8 cellular contexts compared by ENCODE assay signal in the genomic region with DNA sequence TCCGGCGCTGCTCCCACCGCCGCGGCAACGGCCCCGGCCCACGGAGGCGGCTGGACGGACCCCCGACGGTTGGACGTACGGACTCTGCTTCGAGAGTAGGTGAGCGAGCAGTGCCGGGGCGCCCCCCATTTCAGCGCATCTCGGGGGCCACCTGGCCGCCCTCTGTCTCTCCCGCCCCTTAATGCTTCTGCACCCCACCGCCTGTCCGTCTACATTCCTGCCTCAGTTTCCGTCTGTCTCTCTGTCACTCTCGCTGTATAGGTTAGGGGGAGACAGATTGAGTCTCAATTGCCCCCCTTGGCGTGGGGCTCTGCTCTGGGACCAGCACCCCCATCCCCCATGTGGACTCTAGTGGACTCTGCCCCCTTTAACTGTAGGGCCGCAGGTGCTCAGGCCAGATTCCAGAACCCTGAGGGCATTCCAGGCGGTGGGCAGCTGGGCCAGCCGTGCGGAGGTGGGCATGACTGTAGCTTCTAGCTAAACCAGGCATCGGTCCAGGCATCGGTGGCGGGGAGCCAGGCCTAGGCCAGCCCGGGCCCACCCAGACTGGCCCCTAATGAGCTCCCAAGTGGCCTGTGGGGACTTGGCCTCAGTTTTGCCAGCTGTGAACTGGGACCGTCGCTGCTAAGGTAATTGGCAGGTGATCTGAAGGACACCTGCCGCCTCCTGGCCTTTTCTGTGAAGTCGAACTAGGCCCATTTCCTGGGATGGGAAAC. TPM values are rescaled to one million over a fixed set of nuclear protein-coding genes. Genes with fewer than 3 reads are reported as not detected.
A peak's percentile ranks its signal among the peaks of the same experiment; 100 is the strongest.
DNase-seq lines count a peak whose midpoint lies in the region; ATAC-seq and TF ChIP-seq lines count a peak whose summit lies in the region.

No MANE protein-coding gene starts in this region.

- H3K4me3 ChIP-seq in CD8-positive, alpha-beta T cell (ENCODE audit: low read depth, low read length): peak overlapping the region; percentile 83
- peak overlapping the region; percentile 96 for H3K4me3 ChIP-seq in OCI-LY1 (ENCODE audit: low read depth, low read length, poor library complexity, severe bottlenecking)
- H3K4me3 ChIP-seq in effector memory CD4-positive, alpha-beta T cell (ENCODE audit: insufficient read depth, low read depth, low read length, poor library complexity, severe bottlenecking): peak overlapping the region; percentile 67

- no peaks in the 10 kb centered on the region for H3K9me3 Mint-ChIP-seq in CD8-positive, alpha-beta T cell
- H3K9me3 Mint-ChIP-seq in naive thymus-derived CD8-positive, alpha-beta T cell: no peaks in the 10 kb centered on the region

- no peak for TF ChIP-seq CTCF in CD8-positive, alpha-beta T cell (IDR thresholded peaks at IDR 0.05)
- TF ChIP-seq CTCF in OCI-LY1 (IDR thresholded peaks at IDR 0.05; ENCODE audit: low read length): no peak

- no peak for ATAC-seq in CD8-positive, alpha-beta T cell
- ATAC-seq in GM21717 (IDR thresholded peaks at IDR 0.05; ENCODE audit: unreplicated experiment): peak; percentile 4
- ATAC-seq in naive thymus-derived CD8-positive, alpha-beta T cell: peak in 1 of 2 donors; percentile 11

- H3K4me2 ChIP-seq in OCI-LY1 (ENCODE audit: low read length): peak overlapping the region; percentile 95

- H3K79me2 ChIP-seq in OCI-LY1 (ENCODE audit: insufficient read depth, low read length): no peaks in the 10 kb centered on the region

- no peaks in the 10 kb centered on the region for H3K9me2 ChIP-seq in OCI-LY1 (ENCODE audit: low read depth, low read length)

- H3K9ac ChIP-seq in OCI-LY1 (ENCODE audit: low read length): peak overlapping the region; percentile 95

- peak overlapping the region; percentile 89 for H3K27ac Mint-ChIP-seq in CD8-positive, alpha-beta T cell
- H3K27ac Mint-ChIP-seq in naive thymus-derived CD8-positive, alpha-beta T cell: peak overlapping the region; percentile 31 to 99 (median 94)

- peak overlapping the region; percentile 54 for H3K27ac ChIP-seq in CD8-positive, alpha-beta T cell (ENCODE audit: low read depth, low read length)
- peak overlapping the region; percentile 60 for H3K27ac ChIP-seq in OCI-LY1 (ENCODE audit: low read depth, low read length, poor library complexity, severe bottlenecking)
- peak overlapping the region; percentile 73 for H3K27ac ChIP-seq in effector memory CD4-positive, alpha-beta T cell (ENCODE audit: insufficient read depth, low read length, poor library complexity, severe bottlenecking)

- DNase-seq in CD8-positive, alpha-beta T cell: no peak
- no peak for DNase-seq in effector memory CD4-positive, alpha-beta T cell
- DNase-seq in naive thymus-derived CD8-positive, alpha-beta T cell: no peak
- DNase-seq in kidney tubule cell (ENCODE audit: low spot score) (no peak), OCI-M1 (lab: John Stamatoyannopoulos, UW) (no peak), CD1c-positive myeloid dendritic cell (ENCODE audit: extremely low spot score) (no peak)

- peaks cover 34% of the 10 kb centered on the region for H3K4me1 Mint-ChIP-seq in CD8-positive, alpha-beta T cell (ENCODE audit: low read depth)
- peaks cover 19 to 49% (median 38%) of the 10 kb centered on the region in 4 donors for H3K4me1 Mint-ChIP-seq in naive thymus-derived CD8-positive, alpha-beta T cell

- CTCF ChIA-PET in CD8-positive, alpha-beta T cell (lab: Charles Lee): interaction anchor here (1.0 kb wide), 1 partner anchor 33 kb away, joined by 3 read pairs; no protein-coding TSS in a partner anchor

- POLR2A ChIA-PET in CD8-positive, alpha-beta T cell (lab: Charles Lee): no interaction called here
- POLR2A ChIA-PET in naive thymus-derived CD8-positive, alpha-beta T cell (lab: Charles Lee): no interaction called here

- H3F3A ChIP-seq in OCI-LY1 (ENCODE audit: insufficient read depth, low read length): no peaks in the 10 kb centered on the region

- no peaks in the 10 kb centered on the region for H3K27me3 Mint-ChIP-seq in CD8-positive, alpha-beta T cell (ENCODE audit: low read depth)
- no peaks in the 10 kb centered on the region for H3K27me3 Mint-ChIP-seq in naive thymus-derived CD8-positive, alpha-beta T cell

- H2AFZ ChIP-seq in OCI-LY1 (ENCODE audit: low read length): no peak overlapping the region

- peak overlapping the region; percentile 94 for H3K4me3 Mint-ChIP-seq in CD8-positive, alpha-beta T cell
- H3K4me3 Mint-ChIP-seq in naive thymus-derived CD8-positive, alpha-beta T cell: peak overlapping the region; percentile 95 to 99 (median 98)

- H3K36me3 Mint-ChIP-seq in CD8-positive, alpha-beta T cell: peaks cover 2% of the 10 kb centered on the region
- H3K36me3 Mint-ChIP-seq in naive thymus-derived CD8-positive, alpha-beta T cell: peaks cover 0 to 2% (median 0%) of the 10 kb centered on the region in 3 donors

- H4K20me1 ChIP-seq in OCI-LY1 (ENCODE audit: insufficient read depth, low read length): no peaks in the 10 kb centered on the region

- H3K4me1 ChIP-seq in CD8-positive, alpha-beta T cell (ENCODE audit: insufficient read depth, low read length): peaks cover 45% of the 10 kb centered on the region
- peaks cover 43% of the 10 kb centered on the region for H3K4me1 ChIP-seq in OCI-LY1 (ENCODE audit: insufficient read depth, low read length, severe bottlenecking)
- H3K4me1 ChIP-seq in effector memory CD4-positive, alpha-beta T cell (ENCODE audit: control insufficient read depth, insufficient read depth, low read length, poor library complexity, severe bottlenecking): peaks cover 34% of the 10 kb centered on the region

- H3K36me3 ChIP-seq in CD8-positive, alpha-beta T cell (ENCODE audit: insufficient read depth, low read length): no peaks in the 10 kb centered on the region
- H3K36me3 ChIP-seq in OCI-LY1 (ENCODE audit: insufficient read depth, low read length): no peaks in the 10 kb centered on the region
- no peaks in the 10 kb centered on the region for H3K36me3 ChIP-seq in effector memory CD4-positive, alpha-beta T cell (ENCODE audit: control insufficient read depth, insufficient read depth, low read length)

- H3K9me3 ChIP-seq in CD8-positive, alpha-beta T cell (ENCODE audit: low read length): no peaks in the 10 kb centered on the region
- H3K9me3 ChIP-seq in OCI-LY1 (ENCODE audit: low read length): no peaks in the 10 kb centered on the region
- no peaks in the 10 kb centered on the region for H3K9me3 ChIP-seq in effector memory CD4-positive, alpha-beta T cell (ENCODE audit: control insufficient read depth, low read length)

- intact Hi-C loops in CD8-positive, alpha-beta T cell (cut with DNase I, micrococcal nuclease): loop anchor here (1.0 to 10.0 kb wide), 10 partner anchors 31 to 1135 kb away; partner anchors contain the start of genes DPP9 (in 2 of the 2), FEM1A (in 2 of the 2), HDGFL2 (in 2 of the 2) and MYDGF (in 2 of the 2)

- H3K27me3 ChIP-seq in CD8-positive, alpha-beta T cell (ENCODE audit: insufficient read depth, low read length): no peaks in the 10 kb centered on the region
- H3K27me3 ChIP-seq in OCI-LY1 (ENCODE audit: insufficient read depth, low read length): no peaks in the 10 kb centered on the region
- no peaks in the 10 kb centered on the region for H3K27me3 ChIP-seq in effector memory CD4-positive, alpha-beta T cell (replicated peaks; ENCODE audit: control insufficient read depth, insufficient read depth, low read length, poor library complexity, severe bottlenecking)

RNA-seq across cellular contexts. Expression of gene TNFAIP8L1, which starts 0.4 kb away (rescaled TPM):
- 1 to 10 TPM; 4.3 to 4.5 TPM for total RNA-seq in CD8-positive, alpha-beta T cell
- 10 to 100 TPM; 19.1 to 20.7 TPM for total RNA-seq in naive thymus-derived CD8-positive, alpha-beta T cell
- 10 to 100 TPM in 2 of 3 donors, 1 to 10 TPM in 1; 5.6 to 16.5 (median 10.3) TPM for polyA plus RNA-seq in naive thymus-derived CD8-positive, alpha-beta T cell

RNA-seq across cellular contexts. Expression of gene MYDGF, which starts 30.5 kb away (rescaled TPM):
- 10 to 100 TPM; 30.1 to 30.3 TPM for total RNA-seq in CD8-positive, alpha-beta T cell
- 10 to 100 TPM; 24.9 to 25.8 TPM for total RNA-seq in naive thymus-derived CD8-positive, alpha-beta T cell
- polyA plus RNA-seq in naive thymus-derived CD8-positive, alpha-beta T cell: 100 to 1,000 TPM; 103 to 114 (median 114) TPM
